ENCODE assay signal across 20 cellular contexts in genomic region chr5:65730910-65731309, GRCh38. TPM values are rescaled to one million over a fixed set of nuclear protein-coding genes. Genes with fewer than 3 reads are reported as not detected.
A peak's percentile ranks its signal among the peaks of the same experiment; 100 is the strongest.
DNase-seq lines count a peak whose midpoint lies in the region; ATAC-seq, FAIRE-seq and TF ChIP-seq lines count a peak whose summit lies in the region.
"Had no signal": no experiment of that assay in that cellular context is flagged by ENCODE, and none has a peak within 500 bp of the region (broad histone marks: within the 10 kb centered on the region; RNA-seq: fewer than 3 reads in every experiment).

No MANE protein-coding gene starts in this region.

- no peak overlapping the region for H2BK15ac ChIP-seq in IMR-90 (ENCODE audit: low read depth, low read length)

- no peak overlapping the region for H2AFZ ChIP-seq in IMR-90 (replicated peaks; ENCODE audit: low read length, poor library complexity)
- no peak overlapping the region for H2AFZ ChIP-seq in HepG2 (ENCODE audit: low read length)

- H3K9me3 ChIP-seq in IMR-90 (ENCODE audit: control insufficient read depth, insufficient read depth, low read length) = no peaks in the 10 kb centered on the region
- H3K9me3 ChIP-seq in HepG2 (ENCODE audit: low read length) = no peaks in the 10 kb centered on the region
- no peaks in the 10 kb centered on the region for H3K9me3 ChIP-seq in prostate gland
- H3K9me3 ChIP-seq in thyroid gland = no peaks in the 10 kb centered on the region
- H3K9me3 ChIP-seq: BLaER1, Peyer's patch, SK-N-SH had no signal

- H3K4ac ChIP-seq in IMR-90 (ENCODE audit: low read depth, low read length) = no peak overlapping the region

- TF ChIP-seq RAD21 in IMR-90 (IDR thresholded peaks at IDR 0.05; ENCODE audit: low read length) (no peak), HepG2 (CRISPR knock-in tag; IDR thresholded peaks at IDR 0.05) (no peak)

- H3K9me3 Mint-ChIP-seq in CD14-positive monocyte = peaks cover 0 to 5% (median 0%) of the 10 kb centered on the region in 7 donors
- H3K9me3 Mint-ChIP-seq in dendritic cell treated with granulocyte-macrophage colony-stimulating factor and Interleukin-4, amounts not matched to agents 40 ng/mL and 50 ng/mL, for 4 days = peaks cover 10% of the 10 kb centered on the region
- H3K9me3 Mint-ChIP-seq: CD8-positive, alpha-beta memory T cell had no signal

- no peak overlapping the region for H3K14ac ChIP-seq in IMR-90 (replicated peaks; ENCODE audit: low read depth, low read length)

- no peak overlapping the region for H2AK9ac ChIP-seq in IMR-90 (replicated peaks; ENCODE audit: low read depth, low read length, poor library complexity)

- ATAC-seq in IMR-90 (ENCODE audit: low read depth) (peak; percentile 51), HepG2 (no peak)

- dilution Hi-C loops in IMR-90 (cut with HindIII; ENCODE audit: low sequenced_read_pairs, unreplicated experiment) = no loop called here

- no peak overlapping the region for H3K4me3 Mint-ChIP-seq in CD14-positive monocyte
- no peak overlapping the region for H3K4me3 Mint-ChIP-seq in dendritic cell treated with granulocyte-macrophage colony-stimulating factor and Interleukin-4, amounts not matched to agents 40 ng/mL and 50 ng/mL, for 4 days
- H3K4me3 Mint-ChIP-seq: CD8-positive, alpha-beta memory T cell had no signal

- H4K8ac ChIP-seq in IMR-90 (ENCODE audit: low read depth in 2 of 2, low read length in 2 of 2) = no peak overlapping the region

- DNase-seq in CD14-positive monocyte (ENCODE audit: low spot score) (no peak), IMR-90 (peak; percentile 46), HepG2 (ENCODE audit: low spot score) (no peak), prostate gland (ENCODE audit: low spot score) (no peak), NK-92 (lab: John Stamatoyannopoulos, UW; ENCODE audit: unreplicated experiment) (no peak), thyroid gland (no peak)
- DNase-seq: CD8-positive, alpha-beta memory T cell; DMS79 treated with DMSO at 0.1 percent for 48 hours; NCI-H1048; NCI-H1436 treated with DMSO at 0.1 percent for 48 hours; NCI-H2081 treated with DMSO at 0.1 percent for 48 hours; NCI-H510A; NCI-H82; Peyer's patch; SHP77; SK-N-SH had no signal

- no peak overlapping the region for H4K5ac ChIP-seq in IMR-90 (ENCODE audit: low read depth, low read length)

- H3K27me3 Mint-ChIP-seq in CD14-positive monocyte (ENCODE audit: low read depth in 3 of 3) = no peaks in the 10 kb centered on the region
- H3K27me3 Mint-ChIP-seq in dendritic cell treated with granulocyte-macrophage colony-stimulating factor and Interleukin-4, amounts not matched to agents 40 ng/mL and 50 ng/mL, for 4 days = no peaks in the 10 kb centered on the region
- H3K27me3 Mint-ChIP-seq: CD8-positive, alpha-beta memory T cell had no signal

- no peak overlapping the region for H3K56ac ChIP-seq in IMR-90 (ENCODE audit: extremely low read depth, insufficient read depth, low read length)

- TF ChIP-seq POLR2A in IMR-90 (IDR thresholded peaks at IDR 0.05; ENCODE audit: low read depth, low read length) (no peak), HepG2 (IDR thresholded peaks at IDR 0.05; ENCODE audit: insufficient read depth in 1 of 2, low read depth in 2 of 2, low read length in 2 of 2) (no peak), prostate gland (IDR thresholded peaks at IDR 0.05) (no peak), thyroid gland (IDR thresholded peaks at IDR 0.05) (no peak)

- in situ Hi-C loops in IMR-90 (cut with MboI; ENCODE audit: low sequenced_read_pairs) = no loop called here
- in situ Hi-C loops in HepG2 (cut with HindIII; ENCODE audit: extremely low pct_ligation_motif_present, low pct_unique_long_range_greater_than_20kb) = no loop called here

- intact Hi-C loops in CD14-positive monocyte (cut with micrococcal nuclease) = no loop called here
- intact Hi-C loops in IMR-90 (cut with micrococcal nuclease) = no loop called here
- intact Hi-C loops in dendritic cell treated with granulocyte-macrophage colony-stimulating factor and Interleukin-4, amounts not matched to agents 40 ng/mL and 50 ng/mL, for 4 days (cut with micrococcal nuclease) = no loop called here
- intact Hi-C loops in HepG2 (cut with micrococcal nuclease; ENCODE audit: unreplicated experiment) = no loop called here
- intact Hi-C loops in prostate gland (cut with DNase I) = no loop called here
- intact Hi-C loops in thyroid gland (cut with DNase I) = no loop called here

- H3K4me1 Mint-ChIP-seq in CD14-positive monocyte = peaks cover 66% of the 10 kb centered on the region
- H3K4me1 Mint-ChIP-seq in dendritic cell treated with granulocyte-macrophage colony-stimulating factor and Interleukin-4, amounts not matched to agents 40 ng/mL and 50 ng/mL, for 4 days (ENCODE audit: low read depth) = peaks cover 43% of the 10 kb centered on the region

- CTCF ChIA-PET in IMR-90 (lab: Yijun Ruan, JAX) = no interaction called here
- CTCF ChIA-PET in HepG2 (lab: Yijun Ruan, JAX; ENCODE audit: low intra/inter-chr PET ratio, low total read pairs) = no interaction called here

- POLR2A ChIA-PET in IMR-90 (lab: Charles Lee; ENCODE audit: unreplicated experiment) = no interaction called here
- POLR2A ChIA-PET in HepG2 (lab: Yijun Ruan, JAX) = no interaction called here

- H3K27me3 ChIP-seq in IMR-90 (ENCODE audit: control insufficient read depth, insufficient read depth, low read length) (no peaks in the 10 kb centered on the region), HepG2 (ENCODE audit: control insufficient read depth in 1 of 2, insufficient read depth in 2 of 2, low read length in 2 of 2) (no peaks in the 10 kb centered on the region; a peak in 1 of 5 replicates), prostate gland (replicated peaks; ENCODE audit: insufficient read depth) (no peaks in the 10 kb centered on the region), thyroid gland (no peaks in the 10 kb centered on the region)
- H3K27me3 ChIP-seq: BLaER1, Peyer's patch had no signal

- H3K79me2 ChIP-seq in HepG2 (ENCODE audit: insufficient read depth, low read length) = peaks cover 47% of the 10 kb centered on the region

- no peak for TF ChIP-seq EP300 in HepG2 (IDR thresholded peaks at IDR 0.05; ENCODE audit: low read depth in 2 of 2, low read length in 2 of 2)
- no peak for TF ChIP-seq EP300 in HepG2 (CRISPR knock-in tag; IDR thresholded peaks at IDR 0.05; ENCODE audit: borderline replicate concordance)

- no peak overlapping the region for H2BK5ac ChIP-seq in IMR-90 (ENCODE audit: low read depth, low read length, poor library complexity, severe bottlenecking)

- H3K79me1 ChIP-seq in IMR-90 (ENCODE audit: low read depth in 1 of 2, low read length in 2 of 2) = peaks cover 19 to 53% of the 10 kb centered on the region in 2 experiments

- no peak overlapping the region for H3K4me3 ChIP-seq in IMR-90 (ENCODE audit: insufficient read depth, low read depth, low read length)
- no peak overlapping the region for H3K4me3 ChIP-seq in HepG2 (replicated peaks in 1 of 3; ENCODE audit: insufficient read depth in 1 of 3, low read depth in 2 of 3, low read length in 3 of 3)
- no peak overlapping the region for H3K4me3 ChIP-seq in prostate gland
- H3K4me3 ChIP-seq in thyroid gland (replicated peaks in 1 of 3) = no peak overlapping the region
- H3K4me3 ChIP-seq: BLaER1, Peyer's patch had no signal

- H3K9ac ChIP-seq in IMR-90 (ENCODE audit: low read depth, low read length) = no peak overlapping the region
- no peak overlapping the region for H3K9ac ChIP-seq in HepG2 (ENCODE audit: insufficient read depth, low read depth, low read length)
- H3K9ac ChIP-seq: BLaER1, KMS-11, SK-N-SH had no signal

- peaks cover 2 to 3% of the 10 kb centered on the region in 2 donors for H3K36me3 Mint-ChIP-seq in CD14-positive monocyte
- peaks cover 12% of the 10 kb centered on the region for H3K36me3 Mint-ChIP-seq in dendritic cell treated with granulocyte-macrophage colony-stimulating factor and Interleukin-4, amounts not matched to agents 40 ng/mL and 50 ng/mL, for 4 days (ENCODE audit: low read depth)
- H3K36me3 Mint-ChIP-seq: CD8-positive, alpha-beta memory T cell had no signal

- H3K27ac Mint-ChIP-seq in CD14-positive monocyte = peak overlapping the region; percentile 57 to 98 (median 93)
- peak overlapping the region; percentile 92 for H3K27ac Mint-ChIP-seq in dendritic cell treated with granulocyte-macrophage colony-stimulating factor and Interleukin-4, amounts not matched to agents 40 ng/mL and 50 ng/mL, for 4 days

- no peak overlapping the region for H4K91ac ChIP-seq in IMR-90 (ENCODE audit: insufficient read depth, low read depth, low read length)

- no peak overlapping the region for H3K27ac ChIP-seq in IMR-90 (ENCODE audit: insufficient read depth, low read length)
- no peak overlapping the region for H3K27ac ChIP-seq in HepG2 (ENCODE audit: extremely low read length, insufficient read depth, low read length)
- H3K27ac ChIP-seq in prostate gland = no peak overlapping the region
- H3K27ac ChIP-seq in thyroid gland = no peak overlapping the region
- H3K27ac ChIP-seq: BLaER1, KMS-11, Peyer's patch had no signal

- H2BK120ac ChIP-seq in IMR-90 (ENCODE audit: low read depth, low read length) = no peak overlapping the region

- H3K36me3 ChIP-seq in IMR-90 (ENCODE audit: control insufficient read depth, insufficient read depth, low read length) (peaks cover 2% of the 10 kb centered on the region), HepG2 (replicated peaks in 1 of 2; ENCODE audit: control insufficient read depth in 1 of 2, insufficient read depth in 2 of 2, low read length in 2 of 2) (no peaks in the 10 kb centered on the region), prostate gland (no peaks in the 10 kb centered on the region), thyroid gland (no peaks in the 10 kb centered on the region)
- H3K36me3 ChIP-seq: Peyer's patch had no signal

- H3K4me2 ChIP-seq in IMR-90 (ENCODE audit: low read depth, low read length) (no peak overlapping the region), HepG2 (ENCODE audit: low read depth, low read length) (no peak overlapping the region)
- H3K4me2 ChIP-seq: BLaER1, KMS-11, SK-N-SH had no signal

- no peak overlapping the region for H3K18ac ChIP-seq in IMR-90 (ENCODE audit: low read depth, low read length)

- H3K9me1 ChIP-seq in IMR-90 (ENCODE audit: insufficient read depth, low read length) = peaks cover 3% of the 10 kb centered on the region; the same call in 1 of the 2 replicates

- H3K4me1 ChIP-seq in IMR-90 (ENCODE audit: control insufficient read depth, insufficient read depth, low read length) (peaks cover 4% of the 10 kb centered on the region), HepG2 (ENCODE audit: insufficient read depth, low read length) (peaks cover 13% of the 10 kb centered on the region), prostate gland (replicated peaks) (no peaks in the 10 kb centered on the region), thyroid gland (peaks cover 4 to 13% of the 10 kb centered on the region in 2 donors)
- H3K4me1 ChIP-seq: Peyer's patch had no signal

- no TSS peak for BruUV-seq in IMR-90 (replicated peaks; lab: Mats Ljungman, UMichigan)
- BruUV-seq in HepG2 (replicated peaks; lab: Mats Ljungman, UMichigan) = no TSS peak

- no peak for FAIRE-seq in HepG2 (lab: Jason Lieb, UNC)
- FAIRE-seq: G401.6 had no signal

- WGBS in IMR-90 (ENCODE audit: extremely low coverage in 2 of 2, insufficient read length in 1 of 2), 2 experiments = no CpG with 5 or more reads among the region's 2 CpGs
- 97% methylated on average over 2 of the region's 2 CpGs for WGBS in HepG2 (ENCODE audit: low lambda C conversion rate)
- 65% methylated on average over 2 of the region's 2 CpGs for WGBS in prostate gland
- WGBS in thyroid gland, 2 donors = 86 to 89% methylated on average over 2 of the region's 2 CpGs

- H3K23ac ChIP-seq in IMR-90 (ENCODE audit: low read depth, low read length) = no peak overlapping the region

- H4K20me1 ChIP-seq in IMR-90 (ENCODE audit: insufficient read depth, low read length) = 0 out of 2 replicates have a peak, but pooled peaks cover 3% of the 10 kb centered on the region
- H4K20me1 ChIP-seq in HepG2 (ENCODE audit: insufficient read depth, low read length) = no peaks in the 10 kb centered on the region

- H2AK5ac ChIP-seq in IMR-90 (ENCODE audit: low read depth, low read length) = peak overlapping the region; percentile 60; the same call in 1 of the 2 replicates

- no peak overlapping the region for H2BK20ac ChIP-seq in IMR-90 (ENCODE audit: low read depth, low read length)

- no peak for TF ChIP-seq CTCF in CD14-positive monocyte (IDR thresholded peaks at IDR 0.05)
- TF ChIP-seq CTCF in IMR-90 (conservative IDR thresholded peaks at IDR 0.05; ENCODE audit: low read depth, low read length) = no peak
- TF ChIP-seq CTCF in HepG2 (CRISPR knock-in tag; IDR thresholded peaks at IDR 0.05) = no peak
- no peak for TF ChIP-seq CTCF in prostate gland (IDR thresholded peaks at IDR 0.05)
- TF ChIP-seq CTCF in thyroid gland (IDR thresholded peaks at IDR 0.05) = no peak

RNA-seq across cellular contexts. Expression of gene NLN, which starts 8.9 kb away (rescaled TPM):
- polyA plus RNA-seq in CD14-positive monocyte (10 to 100 TPM; 17.7 to 39.2 TPM), IMR-90 (2012; rRNA removed) (14.2 and 19.1 TPM in 2 replicates), HepG2 (2011; rRNA removed) (10.5 and 11.9 TPM in 2 replicates)
- total RNA-seq in IMR-90 (2012; rRNA removed) (37.1 and 50.3 TPM in 2 replicates), HepG2 (2016; rRNA removed; fragmentation: Illumina TruSeq; extraction: Trizol) (36.7 and 62.9 TPM in 2 replicates), prostate gland (10 to 100 TPM; 10.0 to 10.8 TPM), thyroid gland (10 to 100 TPM in 3 of 4 donors, 1 to 10 TPM in 1; 8.7 to 17.5 (median 13.1) TPM)
- 6.5 and 7.6 TPM in 2 replicates for polyA plus RNA-seq in IMR-90 (2012; cell fraction: cytosol; rRNA removed)
- polyA plus RNA-seq in IMR-90 (2012; cell fraction: nucleus; rRNA removed; ENCODE audit: low replicate concordance) = 2.9 and 8.0 TPM in 2 replicates
- 10.4 and 10.8 TPM in 2 replicates for total RNA-seq in HepG2 (2016; cell fraction: cytosol; rRNA removed; fragmentation: Illumina TruSeq; extraction: Trizol; ENCODE audit: low read depth)
- total RNA-seq in HepG2 (2016; cell fraction: insoluble cytoplasmic fraction; rRNA removed; fragmentation: Illumina TruSeq; extraction: Trizol) = 36.0 and 61.2 TPM in 2 replicates
- 22.8 and 25.1 TPM in 2 replicates for total RNA-seq in HepG2 (2016; cell fraction: membrane; rRNA removed; fragmentation: Illumina TruSeq; extraction: Trizol)
- 21.0 TPM in 2 replicates for total RNA-seq in HepG2 (2016; cell fraction: nucleus; rRNA removed; fragmentation: Illumina TruSeq; extraction: Trizol)
- 10.6 and 14.3 TPM in 2 replicates for polyA plus RNA-seq in HepG2 (2011; cell fraction: cytosol; rRNA removed)
- polyA plus RNA-seq in HepG2 (2011; cell fraction: nucleus; rRNA removed) = 3.8 and 4.8 TPM in 2 replicates
- polyA plus RNA-seq in HepG2 (2012) = 19.4 and 26.2 TPM in 2 replicates
- 4.4 TPM in 2 replicates for polyA plus RNA-seq in HepG2 (2016; cell fraction: cytosol; fragmentation: Illumina TruSeq; extraction: Trizol; ENCODE audit: low read depth)
- polyA plus RNA-seq in HepG2 (2016; cell fraction: insoluble cytoplasmic fraction; fragmentation: Illumina TruSeq; extraction: Trizol; ENCODE audit: low read depth) = 47.9 and 54.1 TPM in 2 replicates
- 9.7 and 11.0 TPM in 2 replicates for polyA plus RNA-seq in HepG2 (2016; cell fraction: membrane; fragmentation: Illumina TruSeq; extraction: Trizol; ENCODE audit: low read depth)
- 15.5 and 19.2 TPM in 2 replicates for polyA plus RNA-seq in HepG2 (2016; cell fraction: nucleus; fragmentation: Illumina TruSeq; extraction: Trizol; ENCODE audit: insufficient read depth, low read depth)
- 32.5 and 40.0 TPM in 2 replicates for polyA minus RNA-seq in HepG2 (2011; rRNA and poly(A)+ RNA removed; ENCODE audit: low replicate concordance)
- 16.7 and 17.7 TPM in 2 replicates for polyA minus RNA-seq in HepG2 (2011; cell fraction: cytosol; rRNA and poly(A)+ RNA removed)
- 22.9 and 28.3 TPM in 2 replicates for polyA minus RNA-seq in HepG2 (2011; cell fraction: nucleus; rRNA and poly(A)+ RNA removed)

RNA-seq across cellular contexts. Expression of gene SGTB, which starts 9.0 kb away (rescaled TPM):
- polyA plus RNA-seq in CD14-positive monocyte (10 to 100 TPM in 1 of 2 donors, 1 to 10 TPM in 1; 7.4 to 16.5 TPM), IMR-90 (2012; rRNA removed) (5.9 and 7.5 TPM in 2 replicates), HepG2 (2011; rRNA removed) (3.3 and 5.2 TPM in 2 replicates)
- total RNA-seq in IMR-90 (2012; rRNA removed) (15.1 and 25.6 TPM in 2 replicates), HepG2 (2016; rRNA removed; fragmentation: Illumina TruSeq; extraction: Trizol) (11.2 and 13.9 TPM in 2 replicates), prostate gland (1 to 10 TPM; 4.9 to 6.1 TPM), thyroid gland (10 to 100 TPM in 1 of 4 donors, 1 to 10 TPM in 3; 5.0 to 12.0 (median 6.3) TPM)
- polyA plus RNA-seq in IMR-90 (2012; cell fraction: cytosol; rRNA removed) = 2.0 and 4.7 TPM in 2 replicates
- 1.2 and 4.0 TPM in 2 replicates for polyA plus RNA-seq in IMR-90 (2012; cell fraction: nucleus; rRNA removed; ENCODE audit: low replicate concordance)
- 1.2 and 2.0 TPM in 2 replicates for total RNA-seq in HepG2 (2016; cell fraction: cytosol; rRNA removed; fragmentation: Illumina TruSeq; extraction: Trizol; ENCODE audit: low read depth)
- total RNA-seq in HepG2 (2016; cell fraction: insoluble cytoplasmic fraction; rRNA removed; fragmentation: Illumina TruSeq; extraction: Trizol) = 10.8 and 14.4 TPM in 2 replicates
- total RNA-seq in HepG2 (2016; cell fraction: membrane; rRNA removed; fragmentation: Illumina TruSeq; extraction: Trizol) = 4.7 and 6.4 TPM in 2 replicates
- total RNA-seq in HepG2 (2016; cell fraction: nucleus; rRNA removed; fragmentation: Illumina TruSeq; extraction: Trizol) = 5.5 and 8.0 TPM in 2 replicates
- 2.0 and 2.7 TPM in 2 replicates for polyA plus RNA-seq in HepG2 (2011; cell fraction: cytosol; rRNA removed)
- 2.8 and 3.1 TPM in 2 replicates for polyA plus RNA-seq in HepG2 (2011; cell fraction: nucleus; rRNA removed)
- polyA plus RNA-seq in HepG2 (2012) = 8.1 and 9.0 TPM in 2 replicates
- 2.0 and 2.4 TPM in 2 replicates for polyA plus RNA-seq in HepG2 (2016; cell fraction: cytosol; fragmentation: Illumina TruSeq; extraction: Trizol; ENCODE audit: low read depth)
- 11.6 and 13.5 TPM in 2 replicates for polyA plus RNA-seq in HepG2 (2016; cell fraction: insoluble cytoplasmic fraction; fragmentation: Illumina TruSeq; extraction: Trizol; ENCODE audit: low read depth)
- 2.3 and 3.1 TPM in 2 replicates for polyA plus RNA-seq in HepG2 (2016; cell fraction: membrane; fragmentation: Illumina TruSeq; extraction: Trizol; ENCODE audit: low read depth)
- 7.4 and 8.2 TPM in 2 replicates for polyA plus RNA-seq in HepG2 (2016; cell fraction: nucleus; fragmentation: Illumina TruSeq; extraction: Trizol; ENCODE audit: insufficient read depth, low read depth)
- polyA minus RNA-seq in HepG2 (2011; rRNA and poly(A)+ RNA removed; ENCODE audit: low replicate concordance) = 1.6 TPM in 2 replicates
- 4.6 and 5.3 TPM in 2 replicates for polyA minus RNA-seq in HepG2 (2011; cell fraction: cytosol; rRNA and poly(A)+ RNA removed)
- polyA minus RNA-seq in HepG2 (2011; cell fraction: nucleus; rRNA and poly(A)+ RNA removed) = 9.0 TPM in 2 replicates
